ENCODE assay signal across 8 cellular contexts in the genomic region with DNA sequence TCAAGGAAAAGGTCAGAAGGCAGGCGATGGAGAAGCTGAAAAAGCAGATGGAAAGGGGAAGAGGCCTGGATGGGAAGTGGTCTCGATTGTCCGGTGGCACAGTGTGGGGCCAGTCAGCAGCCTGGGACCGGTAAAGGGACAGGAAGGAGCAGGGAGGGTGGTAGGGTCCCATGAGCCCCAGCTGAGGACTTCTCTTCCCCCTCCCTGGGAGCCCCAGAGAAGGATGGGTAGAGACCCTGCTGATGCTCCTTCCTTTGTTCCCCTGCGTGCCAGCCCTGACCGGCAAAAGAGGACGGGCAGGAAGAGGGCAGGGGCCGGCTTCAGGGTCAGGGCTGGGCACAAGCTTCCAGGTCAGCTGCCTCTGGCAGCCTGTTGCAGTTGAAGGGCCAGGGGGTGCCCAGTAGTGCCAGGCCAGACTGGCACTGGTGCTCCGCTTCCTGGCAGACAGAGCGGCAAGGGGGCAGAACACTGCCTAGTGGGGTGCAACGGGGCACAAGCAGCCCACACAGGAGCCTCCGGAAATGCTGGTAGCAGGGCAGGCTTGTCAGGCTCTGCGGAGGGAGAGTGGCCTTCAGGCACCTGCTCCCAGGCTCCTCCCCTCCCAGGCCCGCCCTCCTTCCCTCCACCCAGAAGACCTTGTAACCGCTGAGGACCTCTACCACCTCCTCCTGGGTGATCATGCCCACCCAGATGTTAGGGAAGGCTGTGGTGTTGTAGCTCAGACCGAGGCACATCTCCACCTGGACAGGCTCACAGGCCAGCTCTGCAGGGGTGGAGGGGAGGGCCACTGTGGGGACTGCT. TPM values are rescaled to one million over a fixed set of nuclear protein-coding genes. Genes with fewer than 3 reads are reported as not detected.
DNase-seq lines count a peak whose midpoint lies in the region; ATAC-seq and TF ChIP-seq lines count a peak whose summit lies in the region.
"Had no signal": no experiment of that assay in that cellular context is flagged by ENCODE, and none has a peak within 500 bp of the region (broad histone marks: within the 10 kb centered on the region; RNA-seq: fewer than 3 reads in every experiment).

No MANE protein-coding gene starts in this region.

- peaks cover 43% of the 10 kb centered on the region for H3K4me1 Mint-ChIP-seq in WTC11

- TF ChIP-seq CTCF in WTC11 (IDR thresholded peaks at IDR 0.05) = no peak

- no peaks in the 10 kb centered on the region for H3K9me3 Mint-ChIP-seq in WTC11

- H3K9me3 ChIP-seq in iPS-18c (ENCODE audit: control insufficient read depth, insufficient read depth, low read length) (peaks cover 4% of the 10 kb centered on the region), subcutaneous abdominal adipose tissue (ENCODE audit: control insufficient read depth in 5 of 5, low read length in 5 of 5) (no peaks in the 10 kb centered on the region)

- H3K27ac ChIP-seq in subcutaneous abdominal adipose tissue (ENCODE audit: low read depth, low read length) = peak overlapping the region; percentile 87

- no peak for DNase-seq in WTC11 (ENCODE audit: low spot score)
- no peak for DNase-seq in LoVo (ENCODE audit: low spot score)
- no peak for DNase-seq in activated CD4-positive, CD25-positive, alpha-beta regulatory T cell treated with anti-CD3 and anti-CD28 coated beads, Interleukin-2, amount 50 U/mL, for 72 hours
- no peak for DNase-seq in NCI-H446 (lab: John Stamatoyannopoulos, UW)
- DNase-seq: NCI-H69 had no signal

- CTCF ChIA-PET in WTC11 (lab: Charles Lee) = interaction anchor here (0.7 to 10.4 kb wide), 17 partner anchors 11 to 306 kb away, joined by 3 to 387 read pairs (median 9); a partner anchor contains a TSS

- POLR2A ChIA-PET in WTC11 (lab: Charles Lee) = interaction anchor here (1.3 kb wide), 2 partner anchors 34 to 133 kb away, joined by 3 read pairs; no protein-coding TSS in a partner anchor

- no peak overlapping the region for H3K27ac Mint-ChIP-seq in WTC11

- peaks cover 66% of the 10 kb centered on the region for H3K27me3 Mint-ChIP-seq in WTC11 (ENCODE audit: low read depth)

- H3K4me3 Mint-ChIP-seq in WTC11 = peak overlapping the region; percentile 58

- H3K4me1 ChIP-seq in subcutaneous abdominal adipose tissue (ENCODE audit: control insufficient read depth in 5 of 5, insufficient read depth in 5 of 5, low read length in 5 of 5) = peaks cover 8 to 58% (median 50%) of the 10 kb centered on the region in 5 donors

- ATAC-seq in WTC11 = peak; percentile 4

- peaks cover 0 to 9% (median 3%) of the 10 kb centered on the region in 5 donors for H3K36me3 ChIP-seq in subcutaneous abdominal adipose tissue (ENCODE audit: control insufficient read depth in 5 of 5, insufficient read depth in 5 of 5, low read length in 5 of 5)

- H3K4me3 ChIP-seq in iPS-18c (ENCODE audit: insufficient read depth, low read depth, low read length) (peak overlapping the region; percentile 65; the same call in 1 of the 2 replicates), subcutaneous abdominal adipose tissue (ENCODE audit: low read depth in 1 of 5, low read length in 5 of 5) (peak overlapping the region; percentile 49 to 76 (median 65))

- H3K9ac ChIP-seq in subcutaneous abdominal adipose tissue (ENCODE audit: low read length in 5 of 5) = peak overlapping the region in 4 of 5 donors; percentile 33 to 76 (median 58)

- peaks cover 1% of the 10 kb centered on the region for H3K36me3 Mint-ChIP-seq in WTC11

- peaks cover 0 to 3% (median 0%) of the 10 kb centered on the region in 5 donors for H3K27me3 ChIP-seq in subcutaneous abdominal adipose tissue (ENCODE audit: control insufficient read depth in 5 of 5, insufficient read depth in 4 of 5, low read length in 5 of 5)

TF ChIP-seq in WTC11, 78 proteins besides CTCF, POLR2A, EP300 and RAD21:
- TF ChIP-seq PRRX2 (CRISPR knock-in tag; IDR thresholded peaks at IDR 0.05) (peak; percentile 13; the same call in 1 of the 2 replicates), ZBTB21 (CRISPR knock-in tag; IDR thresholded peaks at IDR 0.05; ENCODE audit: borderline replicate concordance) (0 out of 2 replicates have a peak, but pooled peaks have one; percentile 27)
- TF ChIP-seq, protein P1, sequence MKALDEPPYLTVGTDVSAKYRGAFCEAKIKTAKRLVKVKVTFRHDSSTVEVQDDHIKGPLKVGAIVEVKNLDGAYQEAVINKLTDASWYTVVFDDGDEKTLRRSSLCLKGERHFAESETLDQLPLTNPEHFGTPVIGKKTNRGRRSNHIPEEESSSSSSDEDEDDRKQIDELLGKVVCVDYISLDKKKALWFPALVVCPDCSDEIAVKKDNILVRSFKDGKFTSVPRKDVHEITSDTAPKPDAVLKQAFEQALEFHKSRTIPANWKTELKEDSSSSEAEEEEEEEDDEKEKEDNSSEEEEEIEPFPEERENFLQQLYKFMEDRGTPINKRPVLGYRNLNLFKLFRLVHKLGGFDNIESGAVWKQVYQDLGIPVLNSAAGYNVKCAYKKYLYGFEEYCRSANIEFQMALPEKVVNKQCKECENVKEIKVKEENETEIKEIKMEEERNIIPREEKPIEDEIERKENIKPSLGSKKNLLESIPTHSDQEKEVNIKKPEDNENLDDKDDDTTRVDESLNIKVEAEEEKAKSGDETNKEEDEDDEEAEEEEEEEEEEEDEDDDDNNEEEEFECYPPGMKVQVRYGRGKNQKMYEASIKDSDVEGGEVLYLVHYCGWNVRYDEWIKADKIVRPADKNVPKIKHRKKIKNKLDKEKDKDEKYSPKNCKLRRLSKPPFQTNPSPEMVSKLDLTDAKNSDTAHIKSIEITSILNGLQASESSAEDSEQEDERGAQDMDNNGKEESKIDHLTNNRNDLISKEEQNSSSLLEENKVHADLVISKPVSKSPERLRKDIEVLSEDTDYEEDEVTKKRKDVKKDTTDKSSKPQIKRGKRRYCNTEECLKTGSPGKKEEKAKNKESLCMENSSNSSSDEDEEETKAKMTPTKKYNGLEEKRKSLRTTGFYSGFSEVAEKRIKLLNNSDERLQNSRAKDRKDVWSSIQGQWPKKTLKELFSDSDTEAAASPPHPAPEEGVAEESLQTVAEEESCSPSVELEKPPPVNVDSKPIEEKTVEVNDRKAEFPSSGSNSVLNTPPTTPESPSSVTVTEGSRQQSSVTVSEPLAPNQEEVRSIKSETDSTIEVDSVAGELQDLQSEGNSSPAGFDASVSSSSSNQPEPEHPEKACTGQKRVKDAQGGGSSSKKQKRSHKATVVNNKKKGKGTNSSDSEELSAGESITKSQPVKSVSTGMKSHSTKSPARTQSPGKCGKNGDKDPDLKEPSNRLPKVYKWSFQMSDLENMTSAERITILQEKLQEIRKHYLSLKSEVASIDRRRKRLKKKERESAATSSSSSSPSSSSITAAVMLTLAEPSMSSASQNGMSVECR (CRISPR knock-in tag; IDR thresholded peaks at IDR 0.05; ENCODE audit: borderline replicate concordance) = no peak
- TF ChIP-seq, protein P2, sequence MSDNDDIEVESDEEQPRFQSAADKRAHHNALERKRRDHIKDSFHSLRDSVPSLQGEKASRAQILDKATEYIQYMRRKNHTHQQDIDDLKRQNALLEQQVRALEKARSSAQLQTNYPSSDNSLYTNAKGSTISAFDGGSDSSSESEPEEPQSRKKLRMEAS (CRISPR knock-in tag; IDR thresholded peaks at IDR 0.05) = 0 out of 2 replicates have a peak, but pooled peaks have one; percentile 47

RNA-seq across cellular contexts. Expression of a gene that starts 0.7 kb away (rescaled TPM):
- 2.0 to 3.0 TPM (median 2.2 TPM) in 3 replicates for total RNA-seq in WTC11 (2021)

RNA-seq across cellular contexts. Expression of a gene that starts 5.1 kb away (rescaled TPM):
- not detected in 3 replicates for total RNA-seq in WTC11 (2021)
- total RNA-seq: aorta had no signal

RNA-seq across cellular contexts. Expression of a gene that starts 7.1 kb away (rescaled TPM):
- total RNA-seq in WTC11 (2021) = 90.0 to 91.1 TPM (median 90.6 TPM) in 3 replicates

RNA-seq across cellular contexts. Expression of a gene that starts 24.5 kb away (rescaled TPM):
- total RNA-seq in WTC11 (2021) = 20.7 to 26.4 TPM (median 22.1 TPM) in 3 replicates

RNA-seq across cellular contexts. Expression of a gene that starts 40.1 kb away (rescaled TPM):
- 7.3 to 8.2 TPM (median 8.0 TPM) in 3 replicates for total RNA-seq in WTC11 (2021)
